Comparison of ENCODE assay signal across 29 cellular contexts in the genomic region with DNA sequence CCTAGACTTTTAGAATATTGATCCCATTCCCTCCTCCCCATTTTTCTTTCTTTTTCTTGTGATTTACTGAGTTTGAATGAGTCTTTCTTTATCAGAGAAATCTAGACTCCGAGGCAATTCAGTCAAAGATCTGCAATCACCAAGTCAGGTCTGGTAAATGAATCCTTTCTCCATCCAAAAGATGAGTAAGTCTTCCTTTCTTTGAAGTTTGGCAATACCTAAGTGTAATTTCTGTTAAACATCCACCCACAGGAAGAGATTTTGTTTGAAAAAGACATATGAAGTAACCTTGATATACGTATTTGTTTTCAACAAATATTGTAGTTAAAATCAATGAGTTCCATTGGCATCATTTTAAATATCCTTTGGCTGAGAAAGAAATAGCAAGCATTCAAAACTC. TPM values are rescaled to one million over a fixed set of nuclear protein-coding genes. Genes with fewer than 3 reads are reported as not detected.
A peak's percentile ranks its signal among the peaks of the same experiment; 100 is the strongest.
DNase-seq lines count a peak whose midpoint lies in the region; ATAC-seq and TF ChIP-seq lines count a peak whose summit lies in the region.
"Had no signal": no experiment of that assay in that cellular context is flagged by ENCODE, and none has a peak within 500 bp of the region (broad histone marks: within the 10 kb centered on the region; RNA-seq: fewer than 3 reads in every experiment).

No MANE protein-coding gene starts in this region.

- H3K4ac ChIP-seq in mesenchymal stem cell (ENCODE audit: low read depth in 1 of 2, low read length in 2 of 2): no peak overlapping the region

- no peak for ATAC-seq in PC-3
- ATAC-seq in HG02973 (IDR thresholded peaks at IDR 0.05; ENCODE audit: unreplicated experiment): no peak
- ATAC-seq in HG03565 (IDR thresholded peaks at IDR 0.05; ENCODE audit: unreplicated experiment): no peak
- ATAC-seq: activated T-cell treated with anti-CD3 and anti-CD28 coated beads, Interleukin-2, amount 50 U/mL, for 72 hours; gastroesophageal sphincter; left ventricle myocardium superior; natural killer cell had no signal

- intact Hi-C loops in PC-3 (cut with micrococcal nuclease) (no loop called here), posterior cingulate gyrus (cut with DNase I) (no loop called here)

- no peak overlapping the region for H3K4me3 ChIP-seq in PC-3 (ENCODE audit: low read length)
- H3K4me3 ChIP-seq in epithelial cell of esophagus (ENCODE audit: low read length): no peak overlapping the region
- H3K4me3 ChIP-seq in mesenchymal stem cell (ENCODE audit: insufficient read depth in 1 of 2, low read depth in 1 of 2, low read length in 2 of 2): peak overlapping the region in 1 of 2 experiments; percentile 0
- H3K4me3 ChIP-seq in BE2C (ENCODE audit: low read depth, low read length): no peak overlapping the region
- H3K4me3 ChIP-seq: gastroesophageal sphincter, HAP-1, SK-N-MC, testis, uterus had no signal

- H2BK120ac ChIP-seq in mesenchymal stem cell (ENCODE audit: low read depth, low read length): no peak overlapping the region

- no peaks in the 10 kb centered on the region for H4K20me1 ChIP-seq in PC-3 (ENCODE audit: low read length)

- no peak overlapping the region for H4K91ac ChIP-seq in mesenchymal stem cell (ENCODE audit: low read length)

- no peak overlapping the region for H2AK5ac ChIP-seq in mesenchymal stem cell (ENCODE audit: low read length, severe bottlenecking)

- H3K4me2 ChIP-seq in PC-3 (ENCODE audit: low read length) (peak overlapping the region; percentile 45), mesenchymal stem cell (ENCODE audit: low read length, poor library complexity, severe bottlenecking) (no peak overlapping the region)

- POLR2A ChIA-PET in PC-3 (lab: Charles Lee; ENCODE audit: unreplicated experiment): no interaction called here

- CTCF ChIA-PET in PC-3 (lab: Charles Lee): no interaction called here

- H3K9me3 ChIP-seq in PC-3 (ENCODE audit: low read length): no peaks in the 10 kb centered on the region
- H3K9me3 ChIP-seq in mesenchymal stem cell (ENCODE audit: control insufficient read depth, low read length): no peaks in the 10 kb centered on the region
- no peaks in the 10 kb centered on the region for H3K9me3 ChIP-seq in BE2C
- H3K9me3 ChIP-seq: gastroesophageal sphincter, HAP-1, testis, uterus had no signal

- no peaks in the 10 kb centered on the region for H3K79me2 ChIP-seq in PC-3 (ENCODE audit: low read length)

- H3K4me1 ChIP-seq in PC-3 (ENCODE audit: insufficient read depth, low read length) (peaks cover 13% of the 10 kb centered on the region; the same call in 1 of the 2 replicates), mesenchymal stem cell (ENCODE audit: control insufficient read depth, insufficient read depth, low read depth, low read length) (no peaks in the 10 kb centered on the region), BE2C (no peaks in the 10 kb centered on the region)
- H3K4me1 ChIP-seq: testis, uterus had no signal

- no CpG with 5 or more reads among the region's 2 CpGs for WGBS in mesenchymal stem cell

- peak; percentile 55 for DNase-seq in GM03348 (ENCODE audit: low spot score)
- peak; percentile 40 for DNase-seq in PC-3
- peak; percentile 51 for DNase-seq in epithelial cell of esophagus (ENCODE audit: low read depth)
- DNase-seq in mesenchymal stem cell: no peak
- DNase-seq in posterior cingulate gyrus: no peak
- DNase-seq in BE2C: no peak
- DNase-seq: activated CD4-positive, alpha-beta T cell treated with anti-CD3 and anti-CD28 coated beads for 48 hours; activated naive CD4-positive, alpha-beta T cell treated with anti-CD3 and anti-CD28 coated beads for 36 hours; activated T-cell treated with anti-CD3 and anti-CD28 coated beads, Interleukin-2, amount 50 U/mL, for 72 hours; EL; hippocampal formation; KG1; left ventricle myocardium superior; natural killer cell; NCI-H1436 treated with DMSO at 0.1 percent for 48 hours; stimulated activated CD4-positive, alpha-beta T cell treated with anti-CD3 and anti-CD28 coated beads, Interleukin-12 subunit alpha, Interleukin-12 subunit beta, amount 100 ng/mL, for 4 hours; stimulated activated CD4-positive, alpha-beta T cell treated with anti-CD3 and anti-CD28 coated beads, Interleukin-4, amount 100 ng/mL, for 24 hours; stimulated activated naive CD4-positive, alpha-beta T cell; testis; uterus had no signal

- H3K36me3 ChIP-seq in PC-3 (ENCODE audit: low read depth, low read length) (no peaks in the 10 kb centered on the region), mesenchymal stem cell (ENCODE audit: control insufficient read depth in 1 of 2, insufficient read depth in 2 of 2, low read depth in 1 of 2, low read length in 2 of 2) (no peaks in the 10 kb centered on the region), BE2C (no peaks in the 10 kb centered on the region)
- H3K36me3 ChIP-seq: gastroesophageal sphincter, HAP-1, uterus had no signal

- H3K9ac ChIP-seq in PC-3 (ENCODE audit: low read length) (no peak overlapping the region), mesenchymal stem cell (ENCODE audit: low read length) (peak overlapping the region; percentile 62)

- H3K27me3 ChIP-seq in PC-3 (ENCODE audit: low read length): no peaks in the 10 kb centered on the region
- no peaks in the 10 kb centered on the region for H3K27me3 ChIP-seq in mesenchymal stem cell (ENCODE audit: control insufficient read depth in 1 of 2, insufficient read depth in 1 of 2, low read length in 2 of 2)
- peaks cover 2% of the 10 kb centered on the region; the same call in 1 of the 2 replicates for H3K27me3 ChIP-seq in BE2C
- H3K27me3 ChIP-seq: gastroesophageal sphincter, testis, uterus had no signal

- no TSS peak for BruUV-seq in PC-3 (replicated peaks; lab: Mats Ljungman, UMichigan)

- H2BK5ac ChIP-seq in mesenchymal stem cell (ENCODE audit: low read depth, low read length, poor library complexity, severe bottlenecking): no peak overlapping the region

- no peak overlapping the region for H2BK12ac ChIP-seq in mesenchymal stem cell (ENCODE audit: low read length in 2 of 2)

- H3K23ac ChIP-seq in mesenchymal stem cell (ENCODE audit: low read length in 2 of 2): no peak overlapping the region

- no peaks in the 10 kb centered on the region for H3F3A ChIP-seq in PC-3 (ENCODE audit: low read length, unreplicated experiment)

- H4K8ac ChIP-seq in mesenchymal stem cell (ENCODE audit: low read length): no peak overlapping the region

- H3K9me2 ChIP-seq in PC-3 (replicated peaks; ENCODE audit: low read length): no peaks in the 10 kb centered on the region

- H2AFZ ChIP-seq in PC-3 (ENCODE audit: low read length) (0 out of 2 replicates have a peak overlapping the region, but pooled peaks have one; percentile 26), mesenchymal stem cell (ENCODE audit: low read depth, low read length) (no peak overlapping the region)

- no peak overlapping the region for H3K18ac ChIP-seq in mesenchymal stem cell (ENCODE audit: low read depth in 1 of 2, low read length in 2 of 2)

- no peak overlapping the region for H2BK15ac ChIP-seq in mesenchymal stem cell (ENCODE audit: low read depth, poor library complexity, severe bottlenecking)

- H3K79me1 ChIP-seq in mesenchymal stem cell (replicated peaks; ENCODE audit: low read length, poor library complexity, severe bottlenecking): no peaks in the 10 kb centered on the region

- H3K14ac ChIP-seq in mesenchymal stem cell (ENCODE audit: low read length in 2 of 2): no peak overlapping the region

- H3K27ac ChIP-seq in PC-3 (ENCODE audit: low read length) (no peak overlapping the region), mesenchymal stem cell (ENCODE audit: low read length, poor library complexity, severe bottlenecking) (no peak overlapping the region)
- H3K27ac ChIP-seq: gastroesophageal sphincter, SK-N-MC, testis, uterus, VCaP had no signal

- TF ChIP-seq CTCF in PC-3 (conservative IDR thresholded peaks at IDR 0.05; ENCODE audit: low read depth, low read length) (no peak), epithelial cell of esophagus (IDR thresholded peaks at IDR 0.05; ENCODE audit: insufficient read depth, low read depth, low read length, missing control alignments) (no peak), BE2C (IDR thresholded peaks at IDR 0.05; ENCODE audit: low read depth, low read length) (no peak)

RNA-seq across cellular contexts. Expression of a gene that starts 58.3 kb away (rescaled TPM):
- not detected in 2 replicates for total RNA-seq in PC-3 (2014; rRNA removed)
- polyA plus RNA-seq in mesenchymal stem cell (2013, experiment 1 of 2): not detected
- not detected for polyA plus RNA-seq in mesenchymal stem cell (2013, experiment 2 of 2)
- not detected for polyA plus RNA-seq in BE2C (2012; ENCODE audit: insufficient read depth, insufficient read length, low read depth)
- total RNA-seq: activated naive CD4-positive, alpha-beta T cell treated with anti-CD3 and anti-CD28 coated beads for 36 hours; activated T-cell treated with anti-CD3 and anti-CD28 coated beads, Interleukin-2, amount 50 U/mL, for 72 hours; left ventricle myocardium superior; natural killer cell; NCI-H460; T-helper 2 cell treated with Interferon-gamma antibody and Interleukin-4, amounts not matched to agents 100 ng/mL and 5 ng/mL, for 36 hours; uterus had no signal
- polyA plus RNA-seq: AG04450 had no signal

Comparison
In these comparisons a context has a peak if more than half of its experiments do, and no peak if none do; other contexts are left out.
1. DNase-seq: peak in GM03348 (single experiment), PC-3 (single experiment) and epithelial cell of esophagus (single experiment); none in mesenchymal stem cell (single experiment), posterior cingulate gyrus (0 of 10) and BE2C (single experiment).